21 cellular contexts compared by ENCODE assay signal in genomic region chr2:229350117-229350805, GRCh38.
DNase-seq lines count a peak whose midpoint lies in the region; ATAC-seq and TF ChIP-seq lines count a peak whose summit lies in the region.
"Had no signal": no experiment of that assay in that cellular context is flagged by ENCODE, and none has a peak within 500 bp of the region (broad histone marks: within the 10 kb centered on the region; RNA-seq: fewer than 3 reads in every experiment).

No MANE protein-coding gene starts in this region.

- H3K9me3 Mint-ChIP-seq in stimulated activated effector memory CD8-positive, alpha-beta T cell treated with anti-CD3 and anti-CD28 coated beads, Interleukin-12 subunit alpha, Interleukin-12 subunit beta, amount 100 ng/mL, for 72 hours, result peaks cover 3% of the 10 kb centered on the region
- no peaks in the 10 kb centered on the region for H3K9me3 Mint-ChIP-seq in stimulated activated naive CD8-positive, alpha-beta T cell treated with anti-CD3 and anti-CD28 coated beads, Interleukin-15, amount 100 ng/mL, for 72 hours

- no TSS peak for BruUV-seq in mammary epithelial cell (replicated peaks; lab: Mats Ljungman, UMichigan)

- H3K27ac Mint-ChIP-seq in stimulated activated effector memory CD8-positive, alpha-beta T cell treated with anti-CD3 and anti-CD28 coated beads, Interleukin-12 subunit alpha, Interleukin-12 subunit beta, amount 100 ng/mL, for 72 hours, result no peak overlapping the region
- H3K27ac Mint-ChIP-seq in stimulated activated naive CD8-positive, alpha-beta T cell treated with anti-CD3 and anti-CD28 coated beads, Interleukin-15, amount 100 ng/mL, for 72 hours, result no peak overlapping the region
- H3K27ac Mint-ChIP-seq: H9, T-cell had no signal

- no peak overlapping the region for H3K4me3 Mint-ChIP-seq in stimulated activated effector memory CD8-positive, alpha-beta T cell treated with anti-CD3 and anti-CD28 coated beads, Interleukin-12 subunit alpha, Interleukin-12 subunit beta, amount 100 ng/mL, for 72 hours
- H3K4me3 Mint-ChIP-seq in stimulated activated naive CD8-positive, alpha-beta T cell treated with anti-CD3 and anti-CD28 coated beads, Interleukin-15, amount 100 ng/mL, for 72 hours, result no peak overlapping the region
- H3K4me3 Mint-ChIP-seq: H9, T-cell had no signal

- H4K20me1 ChIP-seq in mammary epithelial cell (ENCODE audit: insufficient read depth, low read length), result no peaks in the 10 kb centered on the region
- H4K20me1 ChIP-seq: BLaER1 had no signal

- no peak overlapping the region for H3K9ac ChIP-seq in mammary epithelial cell (ENCODE audit: insufficient read depth, low read length)
- H3K9ac ChIP-seq: BLaER1 had no signal

- no peak for TF ChIP-seq CTCF in mammary epithelial cell (conservative IDR thresholded peaks at IDR 0.05 in 1 of 2, IDR thresholded peaks at IDR 0.05 in 1 of 2; ENCODE audit: extremely low read depth in 1 of 2, insufficient read depth in 1 of 2, low read depth in 1 of 2, low read length in 2 of 2)
- no peak for TF ChIP-seq CTCF in foreskin keratinocyte (conservative IDR thresholded peaks at IDR 0.05)

- peak overlapping the region; percentile 2 for H2AFZ ChIP-seq in mammary epithelial cell (ENCODE audit: low read depth, low read length)
- H2AFZ ChIP-seq: PC-9 had no signal

- H3K27me3 ChIP-seq in mammary epithelial cell (ENCODE audit: insufficient read depth, low read length) (no peaks in the 10 kb centered on the region), foreskin keratinocyte (no peaks in the 10 kb centered on the region)
- H3K27me3 ChIP-seq: BLaER1 had no signal

- no peak overlapping the region for H3K4me2 ChIP-seq in mammary epithelial cell (ENCODE audit: insufficient read depth, low read depth, low read length)
- H3K4me2 ChIP-seq: BLaER1, PC-9 had no signal

- WGBS in mammary epithelial cell (ENCODE audit: low coverage, missing lambda C conversion rate), result 65% methylated on average over 9 of the region's 9 CpGs

- no peaks in the 10 kb centered on the region for H3K9me3 ChIP-seq in mammary epithelial cell (replicated peaks; ENCODE audit: insufficient read depth, low read length)

- DNase-seq in A172 (ENCODE audit: low spot score) (peak; percentile 19), HCEC 1CT (peak; percentile 24), mammary epithelial cell (peak; percentile 82), foreskin keratinocyte (peak; percentile 66 to 86), SIG-M5 treated with dmso at 0.1 percent for 504 hours (lab: John Stamatoyannopoulos, UW; ENCODE audit: unreplicated experiment) (no peak), dermis blood vessel endothelial cell (no peak)
- no peak for DNase-seq in stimulated activated effector memory CD8-positive, alpha-beta T cell treated with anti-CD3 and anti-CD28 coated beads, Interleukin-12 subunit alpha, Interleukin-12 subunit beta, amount 100 ng/mL, for 72 hours (ENCODE audit: low spot score in 2 of 2)
- DNase-seq in stimulated activated naive CD8-positive, alpha-beta T cell treated with anti-CD3 and anti-CD28 coated beads, Interleukin-15, amount 100 ng/mL, for 72 hours, result no peak
- DNase-seq: DMS 273 treated with DMSO at 0.1 percent for 48 hours, H9, NCI-H1048, NCI-H146, NCI-H2081, NCI-H510A, NCI-H774, PC-9, T-cell had no signal

- dilution Hi-C loops in mammary epithelial cell (cut with HindIII; ENCODE audit: low sequenced_read_pairs), result no loop called here

- H3K4me3 ChIP-seq in mammary epithelial cell (replicated peaks in 1 of 3; ENCODE audit: insufficient read depth in 1 of 3, low read depth in 2 of 3, low read length in 3 of 3), result no peak overlapping the region
- H3K4me3 ChIP-seq: BLaER1, K562, PC-9, SK-N-MC had no signal

- ATAC-seq in foreskin keratinocyte, result peak; percentile 97
- ATAC-seq in stimulated activated effector memory CD8-positive, alpha-beta T cell treated with anti-CD3 and anti-CD28 coated beads, Interleukin-12 subunit alpha, Interleukin-12 subunit beta, amount 100 ng/mL, for 72 hours, result no peak
- no peak for ATAC-seq in stimulated activated naive CD8-positive, alpha-beta T cell treated with anti-CD3 and anti-CD28 coated beads, Interleukin-15, amount 100 ng/mL, for 72 hours
- ATAC-seq: K562, Right ventricle myocardium inferior, T-cell had no signal

- peak overlapping the region; percentile 41 for H3K27ac ChIP-seq in mammary epithelial cell (ENCODE audit: insufficient read depth, low read depth, low read length)
- peak overlapping the region; percentile 95 for H3K27ac ChIP-seq in foreskin keratinocyte
- H3K27ac ChIP-seq: BLaER1, PC-9, SK-N-MC had no signal

- no peaks in the 10 kb centered on the region for H3K79me2 ChIP-seq in mammary epithelial cell (ENCODE audit: insufficient read depth, low read length)

- no peaks in the 10 kb centered on the region for H3K36me3 ChIP-seq in mammary epithelial cell (ENCODE audit: insufficient read depth, low read length)
- H3K36me3 ChIP-seq: BLaER1 had no signal

- peaks cover 6% of the 10 kb centered on the region for H3K27me3 Mint-ChIP-seq in stimulated activated naive CD8-positive, alpha-beta T cell treated with anti-CD3 and anti-CD28 coated beads, Interleukin-15, amount 100 ng/mL, for 72 hours

- intact Hi-C loops in mammary epithelial cell (cut with micrococcal nuclease), result no loop called here

- in situ Hi-C loops in mammary epithelial cell (cut with MboI; ENCODE audit: low sequenced_read_pairs in 2 of 2), result no loop called here

- no peaks in the 10 kb centered on the region for H3K4me1 Mint-ChIP-seq in stimulated activated effector memory CD8-positive, alpha-beta T cell treated with anti-CD3 and anti-CD28 coated beads, Interleukin-12 subunit alpha, Interleukin-12 subunit beta, amount 100 ng/mL, for 72 hours
- no peaks in the 10 kb centered on the region for H3K4me1 Mint-ChIP-seq in stimulated activated naive CD8-positive, alpha-beta T cell treated with anti-CD3 and anti-CD28 coated beads, Interleukin-15, amount 100 ng/mL, for 72 hours
- H3K4me1 Mint-ChIP-seq: H9, T-cell had no signal

- CTCF ChIA-PET in mammary epithelial cell (lab: Charles Lee; ENCODE audit: low non-redundant PET), result no interaction called here

- no peaks in the 10 kb centered on the region for H3K36me3 Mint-ChIP-seq in stimulated activated effector memory CD8-positive, alpha-beta T cell treated with anti-CD3 and anti-CD28 coated beads, Interleukin-12 subunit alpha, Interleukin-12 subunit beta, amount 100 ng/mL, for 72 hours
- H3K36me3 Mint-ChIP-seq: T-cell had no signal

- H3K4me1 ChIP-seq in mammary epithelial cell (ENCODE audit: insufficient read depth, low read length), result peaks cover 10% of the 10 kb centered on the region
- H3K4me1 ChIP-seq in foreskin keratinocyte, result peaks cover 10% of the 10 kb centered on the region
- H3K4me1 ChIP-seq: BLaER1 had no signal

Comparison
In these comparisons a context has a peak if more than half of its experiments do, and no peak if none do; other contexts are left out.
1. DNase-seq: peak in A172 (single experiment), HCEC 1CT (single experiment), mammary epithelial cell (single experiment) and foreskin keratinocyte (2 of 2); none in SIG-M5 treated with dmso at 0.1 percent for 504 hours (single experiment), dermis blood vessel endothelial cell (single experiment), stimulated activated effector memory CD8-positive, alpha-beta T cell treated with anti-CD3 and anti-CD28 coated beads, Interleukin-12 subunit alpha, Interleukin-12 subunit beta, amount 100 ng/mL, for 72 hours (0 of 2) and stimulated activated naive CD8-positive, alpha-beta T cell treated with anti-CD3 and anti-CD28 coated beads, Interleukin-15, amount 100 ng/mL, for 72 hours (0 of 2).